Comparison of ENCODE assay signal across 8 cellular contexts in genomic region chr16:48622456-48623303, GRCh38. TPM values are rescaled to one million over a fixed set of nuclear protein-coding genes. Genes with fewer than 3 reads are reported as not detected.
DNase-seq lines count a peak whose midpoint lies in the region; ATAC-seq and TF ChIP-seq lines count a peak whose summit lies in the region.

No MANE protein-coding gene starts in this region.

- peak overlapping the region; percentile 69 for H3K4me2 ChIP-seq in DOHH2 (ENCODE audit: low read length)

- no peak for ATAC-seq in HG02623 (IDR thresholded peaks at IDR 0.05; ENCODE audit: unreplicated experiment)

- peak in 1 of 10 donors; percentile 27 for DNase-seq in dorsolateral prefrontal cortex
- DNase-seq in GM13976 (ENCODE audit: low spot score), result no peak
- DNase-seq in NOMO-1 treated with DMSO at 0.1 percent for 48 hours (lab: John Stamatoyannopoulos, UW; ENCODE audit: unreplicated experiment), result no peak
- no peak for DNase-seq in GM20000 (ENCODE audit: low spot score)

- H3K36me3 ChIP-seq in DOHH2 (ENCODE audit: control insufficient read depth, low read length) (no peaks in the 10 kb centered on the region), HUES48 (ENCODE audit: control insufficient read depth, insufficient read depth, low read length) (no peaks in the 10 kb centered on the region), neuron (ENCODE audit: insufficient read depth, low read length) (no peaks in the 10 kb centered on the region)

- H3K9me2 ChIP-seq in DOHH2 (replicated peaks; ENCODE audit: control insufficient read depth, low read length), result no peaks in the 10 kb centered on the region

- H3K27ac ChIP-seq in DOHH2 (ENCODE audit: low read depth, low read length) (no peak overlapping the region), HUES48 (ENCODE audit: low read depth, low read length) (no peak overlapping the region), dorsolateral prefrontal cortex (peak overlapping the region in 31 of 59 donors; percentile 3 to 88 (median 58))

- intact Hi-C loops in dorsolateral prefrontal cortex (cut with DNase I), result loop anchor here (5.0 to 10.0 kb wide), 4 partner anchors 80 to 1478 kb away; partner anchors contain the start of genes ABCC11 (in 1 of the 2), LONP2 (in 1 of the 2) and NETO2 (in 1 of the 2)

- no peaks in the 10 kb centered on the region for H4K20me1 ChIP-seq in DOHH2 (ENCODE audit: control insufficient read depth, insufficient read depth, low read depth, low read length)

- no peaks in the 10 kb centered on the region for H3F3A ChIP-seq in DOHH2 (ENCODE audit: control insufficient read depth, insufficient read depth)

- H3K4me3 ChIP-seq in DOHH2 (ENCODE audit: low read length) (peak overlapping the region; percentile 59; the same call in 1 of the 2 replicates), HUES48 (ENCODE audit: low read depth, low read length) (peak overlapping the region; percentile 82), dorsolateral prefrontal cortex (peak overlapping the region; percentile 7 to 72 (median 54)), neuron (ENCODE audit: low read length) (peak overlapping the region; percentile 28)

- TF ChIP-seq CTCF in DOHH2 (IDR thresholded peaks at IDR 0.05; ENCODE audit: low read depth, low read length, poor library complexity, severe bottlenecking) (no peak), dorsolateral prefrontal cortex (IDR thresholded peaks at IDR 0.05 in 54 of 56, conservative IDR thresholded peaks at IDR 0.05 in 2 of 56; ENCODE audit: low read depth in 1 of 56, partially characterized antibody in 56 of 56) (no peak), GM13976 (IDR thresholded peaks at IDR 0.05; ENCODE audit: borderline replicate concordance, control extremely low read depth, extremely low read depth, insufficient read depth, missing control alignments) (no peak), GM20000 (IDR thresholded peaks at IDR 0.05; ENCODE audit: extremely low read depth, missing control alignments) (no peak)

- peak overlapping the region; percentile 10; the same call in 1 of the 2 replicates for H3K9ac ChIP-seq in HUES48 (ENCODE audit: low read depth, low read length)

- H3K9me3 ChIP-seq in DOHH2 (ENCODE audit: control insufficient read depth, insufficient read depth, low read length), result no peaks in the 10 kb centered on the region
- H3K9me3 ChIP-seq in HUES48 (ENCODE audit: control insufficient read depth, insufficient read depth, low read length), result no peaks in the 10 kb centered on the region
- no peaks in the 10 kb centered on the region for H3K9me3 ChIP-seq in neuron (ENCODE audit: low read length)

- no peak overlapping the region for H2AFZ ChIP-seq in neuron (ENCODE audit: low read depth, low read length)

- peaks cover 9% of the 10 kb centered on the region for H3K4me1 ChIP-seq in DOHH2 (ENCODE audit: control insufficient read depth, low read length)
- 0 out of 2 replicates have a peak, but pooled peaks cover 2% of the 10 kb centered on the region for H3K4me1 ChIP-seq in HUES48 (ENCODE audit: control insufficient read depth, insufficient read depth, low read length)
- H3K4me1 ChIP-seq in neuron (ENCODE audit: insufficient read depth, low read length), result peaks cover 5% of the 10 kb centered on the region

- H3K79me2 ChIP-seq in DOHH2 (ENCODE audit: control insufficient read depth, low read length), result no peaks in the 10 kb centered on the region

- in situ Hi-C loops in GM13976 (cut with MboI; ENCODE audit: low sequenced_read_pairs, unreplicated experiment), result loop anchor here (10.0 to 25.0 kb wide), 2 partner anchors 160 to 388 kb away; no protein-coding TSS in a partner anchor

- peaks cover 4% of the 10 kb centered on the region; the same call in 1 of the 2 replicates for H3K27me3 ChIP-seq in DOHH2 (ENCODE audit: control insufficient read depth, low read length)
- H3K27me3 ChIP-seq in HUES48 (ENCODE audit: control insufficient read depth, insufficient read depth, low read length), result no peaks in the 10 kb centered on the region; the same call in 1 of the 2 replicates
- H3K27me3 ChIP-seq in dorsolateral prefrontal cortex, result no peaks in the 10 kb centered on the region
- peaks cover 12% of the 10 kb centered on the region for H3K27me3 ChIP-seq in neuron (ENCODE audit: insufficient read depth, low read length)

RNA-seq across cellular contexts. Expression of gene N4BP1, which starts 12.7 kb away (rescaled TPM):
- total RNA-seq in dorsolateral prefrontal cortex, result 10 to 100 TPM; 25.7 to 47.9 (median 34.4) TPM

Comparison
In these comparisons a context has a peak if more than half of its experiments do, and no peak if none do; other contexts are left out.
1. H3K27ac ChIP-seq: peak in dorsolateral prefrontal cortex (31 of 59); none in DOHH2 (single experiment) and HUES48 (single experiment).
2. H3K4me3 ChIP-seq: peak in every context shown above with its lines; median percentile 82 in HUES48; 59 in DOHH2; 54 in dorsolateral prefrontal cortex; 28 in neuron.